ENCODE assay signal across 12 cellular contexts in the genomic region with DNA sequence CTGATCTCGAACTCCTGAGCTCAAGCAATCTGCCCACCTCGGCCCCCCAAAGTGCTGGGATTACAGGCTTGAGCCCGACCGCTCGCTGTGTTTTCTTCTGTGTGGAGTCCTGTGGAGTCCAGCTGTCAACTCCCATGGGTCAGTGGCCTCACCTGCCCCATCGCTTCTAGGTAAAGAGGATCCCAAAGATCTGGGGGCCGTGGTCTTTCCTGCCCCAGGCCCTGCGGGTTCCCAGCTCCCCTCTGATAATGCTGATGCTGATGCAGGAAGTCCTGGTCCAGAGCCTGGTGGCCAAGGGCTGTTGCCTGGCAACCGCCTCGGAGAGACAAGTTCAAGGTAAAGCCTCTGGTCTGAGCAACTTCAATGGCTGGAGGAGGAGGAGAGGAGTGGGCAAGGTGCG. TPM values are rescaled to one million over a fixed set of nuclear protein-coding genes. Genes with fewer than 3 reads are reported as not detected.
"Had no signal": no experiment of that assay in that cellular context is flagged by ENCODE, and none has a peak within 500 bp of the region (broad histone marks: within the 10 kb centered on the region; RNA-seq: fewer than 3 reads in every experiment).

No MANE protein-coding gene starts in this region.

- H3K36me3 ChIP-seq: cardiac muscle cell, esophagus squamous epithelium, transverse colon had no signal

- DNase-seq: activated CD4-positive, alpha-beta T cell treated with anti-CD3 and anti-CD28 coated beads for 4 hours; esophagus squamous epithelium; foreskin fibroblast; immature natural killer cell; left colon; mammary epithelial cell; T-helper 9 cell; transverse colon had no signal

- H3K4me3 ChIP-seq: cardiac muscle cell, esophagus squamous epithelium, transverse colon had no signal

- H3K27ac ChIP-seq: cardiac muscle cell, esophagus squamous epithelium, transverse colon had no signal

- H3K9me3 ChIP-seq: esophagus squamous epithelium, transverse colon had no signal

- H3K27me3 ChIP-seq: cardiac muscle cell, esophagus squamous epithelium, transverse colon had no signal

- ATAC-seq: left colon had no signal

RNA-seq across cellular contexts. Expression of gene SSTR3, which starts 9.6 kb away (rescaled TPM):
- total RNA-seq: esophagus squamous epithelium, mammary epithelial cell, osteocyte, SK-MEL-5, skeletal muscle tissue had no signal

RNA-seq across cellular contexts. Expression of gene RAC2, which starts 41.4 kb away (rescaled TPM):
- total RNA-seq: osteocyte, SK-MEL-5 had no signal

RNA-seq across cellular contexts. Expression of gene IL2RB, which starts 53.0 kb away (rescaled TPM):
- total RNA-seq: osteocyte, SK-MEL-5 had no signal
